1 cellular context compared by ENCODE assay signal in the genomic region with DNA sequence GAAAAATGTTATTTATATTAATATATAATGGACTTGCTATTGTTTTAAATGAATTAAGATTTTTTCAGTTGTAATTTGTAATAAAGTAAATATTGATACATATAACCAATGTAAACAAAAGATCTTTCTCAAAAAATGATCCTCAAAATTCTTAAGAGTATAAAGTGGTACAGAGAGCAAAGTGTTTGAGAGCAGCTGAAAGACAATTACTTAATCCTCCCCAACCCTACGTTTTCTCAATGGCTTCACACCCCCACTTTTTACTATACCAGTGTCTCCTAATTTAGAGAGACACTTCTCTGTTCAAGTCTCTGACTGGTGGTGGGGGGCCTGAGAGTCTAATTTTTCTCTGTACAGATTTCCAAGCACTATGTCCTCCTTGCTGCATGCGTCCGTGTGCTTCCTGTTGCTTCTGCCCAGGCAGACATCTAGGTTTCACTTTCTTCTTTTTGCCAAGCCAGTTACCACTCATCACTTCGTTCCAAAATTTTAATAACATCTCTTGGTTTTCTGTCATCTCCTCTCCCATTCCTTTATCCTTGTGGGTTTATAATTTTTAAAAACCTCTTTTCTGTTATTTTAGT.
TF ChIP-seq lines count a peak whose summit lies in the region.

No MANE protein-coding gene starts in this region.

TF ChIP-seq in SK-N-SH, 30 proteins besides CTCF, POLR2A, EP300 and RAD21 (continued from another document):
- TF ChIP-seq, protein P1, sequence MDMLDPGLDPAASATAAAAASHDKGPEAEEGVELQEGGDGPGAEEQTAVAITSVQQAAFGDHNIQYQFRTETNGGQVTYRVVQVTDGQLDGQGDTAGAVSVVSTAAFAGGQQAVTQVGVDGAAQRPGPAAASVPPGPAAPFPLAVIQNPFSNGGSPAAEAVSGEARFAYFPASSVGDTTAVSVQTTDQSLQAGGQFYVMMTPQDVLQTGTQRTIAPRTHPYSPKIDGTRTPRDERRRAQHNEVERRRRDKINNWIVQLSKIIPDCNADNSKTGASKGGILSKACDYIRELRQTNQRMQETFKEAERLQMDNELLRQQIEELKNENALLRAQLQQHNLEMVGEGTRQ (IDR thresholded peaks at IDR 0.05; ENCODE audit: borderline replicate concordance, low read depth, low read length), result no peak
- TF ChIP-seq EZH2phosphoT487 (IDR thresholded peaks at IDR 0.05; ENCODE audit: borderline replicate concordance, low read depth) (no peak), IRF3 (IDR thresholded peaks at IDR 0.05; ENCODE audit: low read depth, low read length) (no peak), CHD2 (IDR thresholded peaks at IDR 0.05; ENCODE audit: low read length, partially characterized antibody) (no peak), TEAD4 (IDR thresholded peaks at IDR 0.05; ENCODE audit: borderline replicate concordance, insufficient read depth) (no peak), MAX (IDR thresholded peaks at IDR 0.05; ENCODE audit: low read depth) (no peak), RXRA (IDR thresholded peaks at IDR 0.05; ENCODE audit: borderline replicate concordance, low read depth) (no peak), FOSL2 (IDR thresholded peaks at IDR 0.05; ENCODE audit: borderline replicate concordance, low read depth) (no peak), GABPA (IDR thresholded peaks at IDR 0.05; ENCODE audit: low read depth) (no peak), FOXJ3 (CRISPR knock-in tag; IDR thresholded peaks at IDR 0.05) (no peak), JUND (IDR thresholded peaks at IDR 0.05) (no peak)
- TF ChIP-seq, protein P2, sequence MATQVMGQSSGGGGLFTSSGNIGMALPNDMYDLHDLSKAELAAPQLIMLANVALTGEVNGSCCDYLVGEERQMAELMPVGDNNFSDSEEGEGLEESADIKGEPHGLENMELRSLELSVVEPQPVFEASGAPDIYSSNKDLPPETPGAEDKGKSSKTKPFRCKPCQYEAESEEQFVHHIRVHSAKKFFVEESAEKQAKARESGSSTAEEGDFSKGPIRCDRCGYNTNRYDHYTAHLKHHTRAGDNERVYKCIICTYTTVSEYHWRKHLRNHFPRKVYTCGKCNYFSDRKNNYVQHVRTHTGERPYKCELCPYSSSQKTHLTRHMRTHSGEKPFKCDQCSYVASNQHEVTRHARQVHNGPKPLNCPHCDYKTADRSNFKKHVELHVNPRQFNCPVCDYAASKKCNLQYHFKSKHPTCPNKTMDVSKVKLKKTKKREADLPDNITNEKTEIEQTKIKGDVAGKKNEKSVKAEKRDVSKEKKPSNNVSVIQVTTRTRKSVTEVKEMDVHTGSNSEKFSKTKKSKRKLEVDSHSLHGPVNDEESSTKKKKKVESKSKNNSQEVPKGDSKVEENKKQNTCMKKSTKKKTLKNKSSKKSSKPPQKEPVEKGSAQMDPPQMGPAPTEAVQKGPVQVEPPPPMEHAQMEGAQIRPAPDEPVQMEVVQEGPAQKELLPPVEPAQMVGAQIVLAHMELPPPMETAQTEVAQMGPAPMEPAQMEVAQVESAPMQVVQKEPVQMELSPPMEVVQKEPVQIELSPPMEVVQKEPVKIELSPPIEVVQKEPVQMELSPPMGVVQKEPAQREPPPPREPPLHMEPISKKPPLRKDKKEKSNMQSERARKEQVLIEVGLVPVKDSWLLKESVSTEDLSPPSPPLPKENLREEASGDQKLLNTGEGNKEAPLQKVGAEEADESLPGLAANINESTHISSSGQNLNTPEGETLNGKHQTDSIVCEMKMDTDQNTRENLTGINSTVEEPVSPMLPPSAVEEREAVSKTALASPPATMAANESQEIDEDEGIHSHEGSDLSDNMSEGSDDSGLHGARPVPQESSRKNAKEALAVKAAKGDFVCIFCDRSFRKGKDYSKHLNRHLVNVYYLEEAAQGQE (IDR thresholded peaks at IDR 0.05; ENCODE audit: low read depth, low read length), result no peak
